16 cellular contexts compared by ENCODE assay signal in the genomic region with DNA sequence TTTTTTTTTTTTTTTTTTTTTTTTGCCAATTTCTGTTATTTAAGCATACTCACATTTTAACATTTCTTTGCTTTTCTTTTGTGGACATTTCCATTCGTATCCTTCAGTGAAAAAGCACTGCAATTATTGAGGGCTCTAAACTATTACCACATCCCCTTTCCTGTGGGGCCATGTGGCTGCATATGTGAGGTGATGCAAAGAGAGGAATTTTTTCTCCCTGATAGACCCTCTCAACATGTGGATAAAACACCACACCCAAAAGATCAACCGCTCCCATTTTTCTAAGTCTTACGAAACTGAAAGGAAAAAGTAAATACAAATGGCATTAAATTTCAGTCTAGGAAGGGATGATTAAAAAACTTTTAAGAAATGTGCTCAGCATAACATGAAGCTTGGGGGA.
A peak's percentile ranks its signal among the peaks of the same experiment; 100 is the strongest.
DNase-seq lines count a peak whose midpoint lies in the region; TF ChIP-seq lines count a peak whose summit lies in the region.
"Had no signal": no experiment of that assay in that cellular context is flagged by ENCODE, and none has a peak within 500 bp of the region (broad histone marks: within the 10 kb centered on the region; RNA-seq: fewer than 3 reads in every experiment).

No MANE protein-coding gene starts in this region.

- no peaks in the 10 kb centered on the region for H3K9me3 Mint-ChIP-seq in chondrocyte (ENCODE audit: low read depth)
- H3K9me3 Mint-ChIP-seq in type B pancreatic cell, result no peaks in the 10 kb centered on the region
- H3K9me3 Mint-ChIP-seq: activated T-cell treated with anti-CD3 and anti-CD28 coated beads, Interleukin-2, amount 50 U/mL, for 72 hours; CD4-positive, alpha-beta memory T cell had no signal

- H3K4me1 ChIP-seq in osteoblast (ENCODE audit: insufficient read depth, low read length), result no peaks in the 10 kb centered on the region
- H3K4me1 ChIP-seq: adrenal gland had no signal

- peak overlapping the region; percentile 34 for H3K4me2 ChIP-seq in osteoblast (ENCODE audit: insufficient read depth, low read length)

- H3K27ac Mint-ChIP-seq in chondrocyte (ENCODE audit: unreplicated experiment), result peak overlapping the region; percentile 62
- no peak overlapping the region for H3K27ac Mint-ChIP-seq in type B pancreatic cell
- H3K27ac Mint-ChIP-seq: activated T-cell treated with anti-CD3 and anti-CD28 coated beads, Interleukin-2, amount 50 U/mL, for 72 hours; CD4-positive, alpha-beta memory T cell had no signal

- peaks cover 38% of the 10 kb centered on the region for H3K36me3 ChIP-seq in osteoblast (ENCODE audit: insufficient read depth, low read length)

- no peak overlapping the region for H3K27ac ChIP-seq in osteoblast (ENCODE audit: low read depth, low read length)
- H3K27ac ChIP-seq: adrenal gland had no signal

- no peaks in the 10 kb centered on the region for H3K9me3 ChIP-seq in osteoblast (ENCODE audit: low read depth, low read length)
- H3K9me3 ChIP-seq: adrenal gland had no signal

- H3K36me3 Mint-ChIP-seq in chondrocyte (ENCODE audit: low read depth), result peaks cover 6% of the 10 kb centered on the region
- peaks cover 9% of the 10 kb centered on the region for H3K36me3 Mint-ChIP-seq in type B pancreatic cell

- H2AFZ ChIP-seq in osteoblast (ENCODE audit: low read length), result no peak overlapping the region

- no peaks in the 10 kb centered on the region for H3K27me3 ChIP-seq in osteoblast (ENCODE audit: insufficient read depth, low read length)
- H3K27me3 ChIP-seq: adrenal gland had no signal

- peaks cover 17% of the 10 kb centered on the region for H3K4me1 Mint-ChIP-seq in chondrocyte (ENCODE audit: low read depth)
- H3K4me1 Mint-ChIP-seq in type B pancreatic cell (ENCODE audit: unreplicated experiment), result no peaks in the 10 kb centered on the region
- H3K4me1 Mint-ChIP-seq: CD4-positive, alpha-beta memory T cell had no signal

- DNase-seq in GM03348 (ENCODE audit: low spot score) (peak; percentile 24), MV-4-11 (lab: John Stamatoyannopoulos, UW) (peak; percentile 31), chondrocyte (ENCODE audit: low spot score) (no peak), osteoblast (ENCODE audit: insufficient read length, low spot score, missing footprints) (no peak), NCI-H2227 treated with DMSO at 0.1 percent for 48 hours (lab: John Stamatoyannopoulos, UW) (no peak), type B pancreatic cell (ENCODE audit: extremely low spot score, unreplicated experiment) (no peak), NCI-H345 (lab: John Stamatoyannopoulos, UW) (no peak)
- DNase-seq: activated T-cell treated with anti-CD3 and anti-CD28 coated beads, Interleukin-2, amount 50 U/mL, for 72 hours; adrenal gland; CD4-positive, alpha-beta memory T cell; DND-41; islet precursor cell; MM.1S; Right ventricle myocardium superior; stimulated activated CD4-positive, alpha-beta T cell treated with anti-CD3 and anti-CD28 coated beads, Interleukin-1b, Interleukin-23, amount 100 ng/mL, for 48 hours; T-helper 9 cell had no signal

- H3K27me3 Mint-ChIP-seq in chondrocyte (ENCODE audit: low read depth) (no peaks in the 10 kb centered on the region), type B pancreatic cell (no peaks in the 10 kb centered on the region)
- H3K27me3 Mint-ChIP-seq: CD4-positive, alpha-beta memory T cell had no signal

- H3K4me3 Mint-ChIP-seq in chondrocyte (ENCODE audit: unreplicated experiment) (peak overlapping the region; percentile 10), type B pancreatic cell (no peak overlapping the region)
- H3K4me3 Mint-ChIP-seq: activated T-cell treated with anti-CD3 and anti-CD28 coated beads, Interleukin-2, amount 50 U/mL, for 72 hours; CD4-positive, alpha-beta memory T cell had no signal

- H3K79me2 ChIP-seq in osteoblast (ENCODE audit: insufficient read depth, low read length), result no peaks in the 10 kb centered on the region

- no peak overlapping the region for H3K4me3 ChIP-seq in osteoblast (ENCODE audit: insufficient read depth, low read length)
- H3K4me3 ChIP-seq: adrenal gland had no signal

- no peak for TF ChIP-seq CTCF in chondrocyte (IDR thresholded peaks at IDR 0.05)
- no peak for TF ChIP-seq CTCF in osteoblast (IDR thresholded peaks at IDR 0.05; ENCODE audit: extremely low read depth, low read depth, low read length)
- TF ChIP-seq CTCF in type B pancreatic cell (conservative IDR thresholded peaks at IDR 0.05), result no peak

- H4K20me1 ChIP-seq in osteoblast (ENCODE audit: insufficient read depth, low read length), result no peaks in the 10 kb centered on the region

Comparison
In these comparisons a context has a peak if more than half of its experiments do, and no peak if none do; other contexts are left out.
1. DNase-seq: peak in GM03348 (single experiment) and MV-4-11 (single experiment); none in chondrocyte (single experiment), osteoblast (single experiment), NCI-H2227 treated with DMSO at 0.1 percent for 48 hours (single experiment), type B pancreatic cell (single experiment) and NCI-H345 (single experiment).